In the genomic region with DNA sequence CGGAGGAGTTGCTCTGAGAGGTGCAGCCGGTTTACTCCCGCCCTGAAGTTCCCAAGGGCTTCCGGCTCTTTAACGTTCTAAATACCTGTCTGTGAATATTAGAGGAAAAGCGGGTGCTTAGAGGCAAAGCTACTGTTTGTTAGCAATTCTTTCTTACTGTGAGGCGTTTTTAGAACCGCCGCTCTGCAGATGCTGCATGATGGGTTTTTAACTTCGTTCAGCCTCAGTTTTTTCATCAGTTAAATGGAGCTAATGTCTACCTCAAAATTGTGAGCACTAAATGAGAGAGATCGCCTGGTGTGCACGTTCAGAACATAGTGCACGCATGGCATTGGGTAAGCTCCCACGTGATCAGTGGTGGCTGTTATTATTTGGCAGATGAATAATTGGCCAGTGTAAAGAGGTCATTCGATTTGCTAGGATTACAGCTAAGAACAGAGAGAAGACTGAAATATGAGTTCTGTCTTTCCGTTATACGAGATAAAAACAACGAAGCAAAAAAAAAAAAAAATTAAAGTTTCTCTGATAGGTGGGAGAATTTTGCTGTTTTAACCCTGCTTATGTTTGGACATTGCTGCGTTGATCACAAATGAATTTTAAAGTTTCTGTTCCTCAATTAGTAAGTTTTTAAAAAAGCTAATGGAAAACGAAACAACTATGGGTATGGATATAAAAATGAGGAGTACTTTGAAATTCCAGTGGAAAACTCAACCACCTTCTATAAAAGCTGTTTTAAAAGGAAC, we compare ENCODE assay signal across 1 cellular context.
TF ChIP-seq lines count a peak whose summit lies in the region.

No MANE protein-coding gene starts in this region.

TF ChIP-seq in HepG2, 621 proteins besides CTCF, POLR2A, EP300 and RAD21 (continued from another document and continues in another):
- TF ChIP-seq HMG20B (CRISPR knock-in tag; conservative IDR thresholded peaks at IDR 0.05), result peak; percentile 70
- TF ChIP-seq ZMYM4 (CRISPR knock-in tag; IDR thresholded peaks at IDR 0.05), result peak; percentile 89
- TF ChIP-seq SIN3A (IDR thresholded peaks at IDR 0.05; ENCODE audit: borderline replicate concordance, low read depth, low read length), result no peak
- peak; percentile 73 for TF ChIP-seq SOX5 (CRISPR knock-in tag; IDR thresholded peaks at IDR 0.05; ENCODE audit: borderline replicate concordance)
- TF ChIP-seq, protein P1, sequence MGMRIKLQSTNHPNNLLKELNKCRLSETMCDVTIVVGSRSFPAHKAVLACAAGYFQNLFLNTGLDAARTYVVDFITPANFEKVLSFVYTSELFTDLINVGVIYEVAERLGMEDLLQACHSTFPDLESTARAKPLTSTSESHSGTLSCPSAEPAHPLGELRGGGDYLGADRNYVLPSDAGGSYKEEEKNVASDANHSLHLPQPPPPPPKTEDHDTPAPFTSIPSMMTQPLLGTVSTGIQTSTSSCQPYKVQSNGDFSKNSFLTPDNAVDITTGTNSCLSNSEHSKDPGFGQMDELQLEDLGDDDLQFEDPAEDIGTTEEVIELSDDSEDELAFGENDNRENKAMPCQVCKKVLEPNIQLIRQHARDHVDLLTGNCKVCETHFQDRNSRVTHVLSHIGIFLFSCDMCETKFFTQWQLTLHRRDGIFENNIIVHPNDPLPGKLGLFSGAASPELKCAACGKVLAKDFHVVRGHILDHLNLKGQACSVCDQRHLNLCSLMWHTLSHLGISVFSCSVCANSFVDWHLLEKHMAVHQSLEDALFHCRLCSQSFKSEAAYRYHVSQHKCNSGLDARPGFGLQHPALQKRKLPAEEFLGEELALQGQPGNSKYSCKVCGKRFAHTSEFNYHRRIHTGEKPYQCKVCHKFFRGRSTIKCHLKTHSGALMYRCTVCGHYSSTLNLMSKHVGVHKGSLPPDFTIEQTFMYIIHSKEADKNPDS (CRISPR knock-in tag; IDR thresholded peaks at IDR 0.05), result 0 out of 2 replicates have a peak, but pooled peaks have one; percentile 35
- TF ChIP-seq ZNF782 (CRISPR knock-in tag; IDR thresholded peaks at IDR 0.05; ENCODE audit: borderline replicate concordance), result no peak
- no peak for TF ChIP-seq ZNF180 (CRISPR knock-in tag; IDR thresholded peaks at IDR 0.05; ENCODE audit: borderline replicate concordance, low read depth)
- TF ChIP-seq, protein P2, sequence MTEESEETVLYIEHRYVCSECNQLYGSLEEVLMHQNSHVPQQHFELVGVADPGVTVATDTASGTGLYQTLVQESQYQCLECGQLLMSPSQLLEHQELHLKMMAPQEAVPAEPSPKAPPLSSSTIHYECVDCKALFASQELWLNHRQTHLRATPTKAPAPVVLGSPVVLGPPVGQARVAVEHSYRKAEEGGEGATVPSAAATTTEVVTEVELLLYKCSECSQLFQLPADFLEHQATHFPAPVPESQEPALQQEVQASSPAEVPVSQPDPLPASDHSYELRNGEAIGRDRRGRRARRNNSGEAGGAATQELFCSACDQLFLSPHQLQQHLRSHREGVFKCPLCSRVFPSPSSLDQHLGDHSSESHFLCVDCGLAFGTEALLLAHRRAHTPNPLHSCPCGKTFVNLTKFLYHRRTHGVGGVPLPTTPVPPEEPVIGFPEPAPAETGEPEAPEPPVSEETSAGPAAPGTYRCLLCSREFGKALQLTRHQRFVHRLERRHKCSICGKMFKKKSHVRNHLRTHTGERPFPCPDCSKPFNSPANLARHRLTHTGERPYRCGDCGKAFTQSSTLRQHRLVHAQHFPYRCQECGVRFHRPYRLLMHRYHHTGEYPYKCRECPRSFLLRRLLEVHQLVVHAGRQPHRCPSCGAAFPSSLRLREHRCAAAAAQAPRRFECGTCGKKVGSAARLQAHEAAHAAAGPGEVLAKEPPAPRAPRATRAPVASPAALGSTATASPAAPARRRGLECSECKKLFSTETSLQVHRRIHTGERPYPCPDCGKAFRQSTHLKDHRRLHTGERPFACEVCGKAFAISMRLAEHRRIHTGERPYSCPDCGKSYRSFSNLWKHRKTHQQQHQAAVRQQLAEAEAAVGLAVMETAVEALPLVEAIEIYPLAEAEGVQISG (CRISPR knock-in tag; IDR thresholded peaks at IDR 0.05), result no peak; the same call in 1 of the 2 replicates
- no peak for TF ChIP-seq PAWR (CRISPR knock-in tag; IDR thresholded peaks at IDR 0.05; ENCODE audit: borderline replicate concordance)
- no peak for TF ChIP-seq HMGA1 (CRISPR knock-in tag; conservative IDR thresholded peaks at IDR 0.05)
- peak; percentile 47 for TF ChIP-seq HMG20A (CRISPR knock-in tag; IDR thresholded peaks at IDR 0.05; ENCODE audit: borderline replicate concordance)
- TF ChIP-seq, protein P3, sequence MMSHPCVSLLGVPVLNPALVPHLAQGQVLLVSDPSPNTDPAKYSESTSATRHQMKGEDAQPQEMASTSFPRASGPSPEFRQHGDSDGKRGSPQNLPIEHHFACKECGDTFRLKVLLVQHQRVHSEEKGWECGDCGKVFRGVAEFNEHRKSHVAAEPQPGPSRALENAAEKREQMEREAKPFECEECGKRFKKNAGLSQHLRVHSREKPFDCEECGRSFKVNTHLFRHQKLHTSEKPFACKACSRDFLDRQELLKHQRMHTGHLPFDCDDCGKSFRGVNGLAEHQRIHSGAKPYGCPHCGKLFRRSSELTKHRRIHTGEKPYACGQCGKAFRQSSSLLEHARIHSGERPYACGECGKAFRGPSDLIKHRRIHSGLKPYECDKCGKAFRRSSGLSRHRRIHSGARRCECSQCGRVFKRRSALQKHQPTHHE (CRISPR knock-in tag; IDR thresholded peaks at IDR 0.05; ENCODE audit: borderline replicate concordance), result no peak
- 0 out of 2 replicates have a peak, but pooled peaks have one; percentile 30 for TF ChIP-seq ZNF20 (CRISPR knock-in tag; IDR thresholded peaks at IDR 0.05)
- TF ChIP-seq, protein P4, sequence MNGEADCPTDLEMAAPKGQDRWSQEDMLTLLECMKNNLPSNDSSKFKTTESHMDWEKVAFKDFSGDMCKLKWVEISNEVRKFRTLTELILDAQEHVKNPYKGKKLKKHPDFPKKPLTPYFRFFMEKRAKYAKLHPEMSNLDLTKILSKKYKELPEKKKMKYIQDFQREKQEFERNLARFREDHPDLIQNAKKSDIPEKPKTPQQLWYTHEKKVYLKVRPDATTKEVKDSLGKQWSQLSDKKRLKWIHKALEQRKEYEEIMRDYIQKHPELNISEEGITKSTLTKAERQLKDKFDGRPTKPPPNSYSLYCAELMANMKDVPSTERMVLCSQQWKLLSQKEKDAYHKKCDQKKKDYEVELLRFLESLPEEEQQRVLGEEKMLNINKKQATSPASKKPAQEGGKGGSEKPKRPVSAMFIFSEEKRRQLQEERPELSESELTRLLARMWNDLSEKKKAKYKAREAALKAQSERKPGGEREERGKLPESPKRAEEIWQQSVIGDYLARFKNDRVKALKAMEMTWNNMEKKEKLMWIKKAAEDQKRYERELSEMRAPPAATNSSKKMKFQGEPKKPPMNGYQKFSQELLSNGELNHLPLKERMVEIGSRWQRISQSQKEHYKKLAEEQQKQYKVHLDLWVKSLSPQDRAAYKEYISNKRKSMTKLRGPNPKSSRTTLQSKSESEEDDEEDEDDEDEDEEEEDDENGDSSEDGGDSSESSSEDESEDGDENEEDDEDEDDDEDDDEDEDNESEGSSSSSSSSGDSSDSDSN (CRISPR knock-in tag; IDR thresholded peaks at IDR 0.05), result no peak
- no peak; the same call in 1 of the 2 replicates for TF ChIP-seq ZNF598 (CRISPR knock-in tag; IDR thresholded peaks at IDR 0.05; ENCODE audit: borderline replicate concordance)
- no peak for TF ChIP-seq FLYWCH1 (CRISPR knock-in tag; IDR thresholded peaks at IDR 0.05)
- TF ChIP-seq PCBP1 (IDR thresholded peaks at IDR 0.05; ENCODE audit: borderline replicate concordance, low read depth, low read length), result no peak
- TF ChIP-seq, protein P5, sequence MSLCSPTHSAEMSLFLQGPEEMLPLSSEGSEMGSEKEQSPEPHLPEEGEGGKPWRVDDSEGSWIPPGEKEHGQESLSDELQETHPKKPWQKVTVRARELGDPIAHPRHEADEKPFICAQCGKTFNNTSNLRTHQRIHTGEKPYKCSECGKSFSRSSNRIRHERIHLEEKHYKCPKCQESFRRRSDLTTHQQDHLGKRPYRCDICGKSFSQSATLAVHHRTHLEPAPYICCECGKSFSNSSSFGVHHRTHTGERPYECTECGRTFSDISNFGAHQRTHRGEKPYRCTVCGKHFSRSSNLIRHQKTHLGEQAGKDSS (CRISPR knock-in tag; IDR thresholded peaks at IDR 0.05; ENCODE audit: borderline replicate concordance, low read depth), result peak; percentile 100
- TF ChIP-seq ZNF569 (CRISPR knock-in tag; IDR thresholded peaks at IDR 0.05; ENCODE audit: borderline replicate concordance), result no peak
- TF ChIP-seq SETDB1 (CRISPR knock-in tag; IDR thresholded peaks at IDR 0.05; ENCODE audit: borderline replicate concordance), result no peak
- TF ChIP-seq, protein P6, sequence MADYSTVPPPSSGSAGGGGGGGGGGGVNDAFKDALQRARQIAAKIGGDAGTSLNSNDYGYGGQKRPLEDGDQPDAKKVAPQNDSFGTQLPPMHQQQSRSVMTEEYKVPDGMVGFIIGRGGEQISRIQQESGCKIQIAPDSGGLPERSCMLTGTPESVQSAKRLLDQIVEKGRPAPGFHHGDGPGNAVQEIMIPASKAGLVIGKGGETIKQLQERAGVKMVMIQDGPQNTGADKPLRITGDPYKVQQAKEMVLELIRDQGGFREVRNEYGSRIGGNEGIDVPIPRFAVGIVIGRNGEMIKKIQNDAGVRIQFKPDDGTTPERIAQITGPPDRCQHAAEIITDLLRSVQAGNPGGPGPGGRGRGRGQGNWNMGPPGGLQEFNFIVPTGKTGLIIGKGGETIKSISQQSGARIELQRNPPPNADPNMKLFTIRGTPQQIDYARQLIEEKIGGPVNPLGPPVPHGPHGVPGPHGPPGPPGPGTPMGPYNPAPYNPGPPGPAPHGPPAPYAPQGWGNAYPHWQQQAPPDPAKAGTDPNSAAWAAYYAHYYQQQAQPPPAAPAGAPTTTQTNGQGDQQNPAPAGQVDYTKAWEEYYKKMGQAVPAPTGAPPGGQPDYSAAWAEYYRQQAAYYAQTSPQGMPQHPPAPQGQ (CRISPR knock-in tag; IDR thresholded peaks at IDR 0.05; ENCODE audit: borderline replicate concordance), result 0 out of 2 replicates have a peak, but pooled peaks have one; percentile 25
- TF ChIP-seq NRL (CRISPR knock-in tag; IDR thresholded peaks at IDR 0.05; ENCODE audit: borderline replicate concordance), result no peak
- TF ChIP-seq, protein P7, sequence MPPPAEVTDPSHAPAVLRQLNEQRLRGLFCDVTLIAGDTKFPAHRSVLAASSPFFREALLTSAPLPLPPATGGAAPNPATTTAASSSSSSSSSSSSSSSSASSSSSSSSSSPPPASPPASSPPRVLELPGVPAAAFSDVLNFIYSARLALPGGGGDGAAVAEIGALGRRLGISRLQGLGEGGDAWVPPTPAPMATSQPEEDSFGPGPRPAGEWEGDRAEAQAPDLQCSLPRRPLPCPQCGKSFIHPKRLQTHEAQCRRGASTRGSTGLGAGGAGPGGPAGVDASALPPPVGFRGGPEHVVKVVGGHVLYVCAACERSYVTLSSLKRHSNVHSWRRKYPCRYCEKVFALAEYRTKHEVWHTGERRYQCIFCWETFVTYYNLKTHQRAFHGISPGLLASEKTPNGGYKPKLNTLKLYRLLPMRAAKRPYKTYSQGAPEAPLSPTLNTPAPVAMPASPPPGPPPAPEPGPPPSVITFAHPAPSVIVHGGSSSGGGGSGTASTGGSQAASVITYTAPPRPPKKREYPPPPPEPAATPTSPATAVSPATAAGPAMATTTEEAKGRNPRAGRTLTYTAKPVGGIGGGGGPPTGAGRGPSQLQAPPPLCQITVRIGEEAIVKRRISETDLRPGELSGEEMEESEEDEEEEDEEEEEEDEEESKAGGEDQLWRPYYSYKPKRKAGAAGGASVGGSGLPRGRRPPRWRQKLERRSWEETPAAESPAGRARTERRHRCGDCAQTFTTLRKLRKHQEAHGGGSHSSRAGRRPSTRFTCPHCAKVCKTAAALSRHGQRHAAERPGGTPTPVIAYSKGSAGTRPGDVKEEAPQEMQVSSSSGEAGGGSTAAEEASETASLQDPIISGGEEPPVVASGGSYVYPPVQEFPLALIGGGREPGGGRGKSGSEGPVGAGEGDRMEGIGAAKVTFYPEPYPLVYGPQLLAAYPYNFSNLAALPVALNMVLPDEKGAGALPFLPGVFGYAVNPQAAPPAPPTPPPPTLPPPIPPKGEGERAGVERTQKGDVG (CRISPR knock-in tag; IDR thresholded peaks at IDR 0.05; ENCODE audit: borderline replicate concordance), result no peak
- peak; percentile 61; the same call in 1 of the 2 replicates for TF ChIP-seq ZKSCAN8 (CRISPR knock-in tag; IDR thresholded peaks at IDR 0.05; ENCODE audit: borderline replicate concordance)
- TF ChIP-seq, protein P8, sequence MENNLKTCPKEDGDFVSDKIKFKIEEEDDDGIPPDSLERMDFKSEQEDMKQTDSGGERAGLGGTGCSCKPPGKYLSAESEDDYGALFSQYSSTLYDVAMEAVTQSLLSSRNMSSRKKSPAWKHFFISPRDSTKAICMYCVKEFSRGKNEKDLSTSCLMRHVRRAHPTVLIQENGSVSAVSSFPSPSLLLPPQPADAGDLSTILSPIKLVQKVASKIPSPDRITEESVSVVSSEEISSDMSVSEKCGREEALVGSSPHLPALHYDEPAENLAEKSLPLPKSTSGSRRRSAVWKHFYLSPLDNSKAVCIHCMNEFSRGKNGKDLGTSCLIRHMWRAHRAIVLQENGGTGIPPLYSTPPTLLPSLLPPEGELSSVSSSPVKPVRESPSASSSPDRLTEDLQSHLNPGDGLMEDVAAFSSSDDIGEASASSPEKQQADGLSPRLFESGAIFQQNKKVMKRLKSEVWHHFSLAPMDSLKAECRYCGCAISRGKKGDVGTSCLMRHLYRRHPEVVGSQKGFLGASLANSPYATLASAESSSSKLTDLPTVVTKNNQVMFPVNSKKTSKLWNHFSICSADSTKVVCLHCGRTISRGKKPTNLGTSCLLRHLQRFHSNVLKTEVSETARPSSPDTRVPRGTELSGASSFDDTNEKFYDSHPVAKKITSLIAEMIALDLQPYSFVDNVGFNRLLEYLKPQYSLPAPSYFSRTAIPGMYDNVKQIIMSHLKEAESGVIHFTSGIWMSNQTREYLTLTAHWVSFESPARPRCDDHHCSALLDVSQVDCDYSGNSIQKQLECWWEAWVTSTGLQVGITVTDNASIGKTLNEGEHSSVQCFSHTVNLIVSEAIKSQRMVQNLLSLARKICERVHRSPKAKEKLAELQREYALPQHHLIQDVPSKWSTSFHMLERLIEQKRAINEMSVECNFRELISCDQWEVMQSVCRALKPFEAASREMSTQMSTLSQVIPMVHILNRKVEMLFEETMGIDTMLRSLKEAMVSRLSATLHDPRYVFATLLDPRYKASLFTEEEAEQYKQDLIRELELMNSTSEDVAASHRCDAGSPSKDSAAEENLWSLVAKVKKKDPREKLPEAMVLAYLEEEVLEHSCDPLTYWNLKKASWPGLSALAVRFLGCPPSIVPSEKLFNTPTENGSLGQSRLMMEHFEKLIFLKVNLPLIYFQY (CRISPR knock-in tag; IDR thresholded peaks at IDR 0.05; ENCODE audit: borderline replicate concordance), result peak; percentile 17; the same call in 1 of the 2 replicates
- peak; percentile 54; the same call in 1 of the 2 replicates for TF ChIP-seq ZNF7 (CRISPR knock-in tag; IDR thresholded peaks at IDR 0.05)
- TF ChIP-seq, protein P9, sequence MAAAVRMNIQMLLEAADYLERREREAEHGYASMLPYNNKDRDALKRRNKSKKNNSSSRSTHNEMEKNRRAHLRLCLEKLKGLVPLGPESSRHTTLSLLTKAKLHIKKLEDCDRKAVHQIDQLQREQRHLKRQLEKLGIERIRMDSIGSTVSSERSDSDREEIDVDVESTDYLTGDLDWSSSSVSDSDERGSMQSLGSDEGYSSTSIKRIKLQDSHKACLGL (CRISPR knock-in tag; IDR thresholded peaks at IDR 0.05), result no peak
- peak; percentile 86 for TF ChIP-seq MIXL1 (CRISPR knock-in tag; IDR thresholded peaks at IDR 0.05)
- 0 out of 2 replicates have a peak, but pooled peaks have one; percentile 35 for TF ChIP-seq RXRB (CRISPR knock-in tag; IDR thresholded peaks at IDR 0.05; ENCODE audit: borderline replicate concordance)
